In genomic region chr11:67055812-67056211, GRCh38 we compare ENCODE assay signal across 9 cellular contexts. TPM values are rescaled to one million over a fixed set of nuclear protein-coding genes. Genes with fewer than 3 reads are reported as not detected.
DNase-seq lines count a peak whose midpoint lies in the region; ATAC-seq and TF ChIP-seq lines count a peak whose summit lies in the region.
"Had no signal": no experiment of that assay in that cellular context is flagged by ENCODE, and none has a peak within 500 bp of the region (broad histone marks: within the 10 kb centered on the region; RNA-seq: fewer than 3 reads in every experiment).

No MANE protein-coding gene starts in this region.

- no peaks in the 10 kb centered on the region for H3K27me3 ChIP-seq in transverse colon

- intact Hi-C loops in transverse colon (cut with DNase I; ENCODE audit: low total_unique reads), result no loop called here

- WGBS in transverse colon (ENCODE audit: low coverage in 1 of 2), 2 donors, result 22 to 24% methylated on average over 6 to 17 of the region's 17 CpGs

- no peaks in the 10 kb centered on the region for H3K9me3 ChIP-seq in transverse colon

- H3K36me3 ChIP-seq in transverse colon, result no peaks in the 10 kb centered on the region

- H3K27ac ChIP-seq in transverse colon, result peak overlapping the region in 3 of 4 donors; percentile 5 to 57 (median 31)

- in situ Hi-C loops in astrocyte of the cerebellum (cut with HindIII; ENCODE audit: low sequenced_read_pairs), result no loop called here
- in situ Hi-C loops in transverse colon (cut with MboI; ENCODE audit: low pct_ligation_motif_present in 1 of 4, low pct_unique_long_range_greater_than_20kb in 1 of 4, low sequenced_read_pairs in 3 of 4), result no loop called here

- TF ChIP-seq POLR2A in transverse colon (IDR thresholded peaks at IDR 0.05), result no peak

- H3K4me3 ChIP-seq in astrocyte of the cerebellum (ENCODE audit: low read depth, low read length), result peak overlapping the region; percentile 49
- peak overlapping the region in 1 of 4 donors; percentile 58 for H3K4me3 ChIP-seq in transverse colon

- no peak for TF ChIP-seq CTCF in astrocyte of the cerebellum (IDR thresholded peaks at IDR 0.05; ENCODE audit: low read depth, low read length, missing control alignments)
- TF ChIP-seq CTCF in transverse colon (IDR thresholded peaks at IDR 0.05), result no peak

- DNase-seq in activated CD8-positive, alpha-beta memory T cell treated with anti-CD3 and anti-CD28 coated beads for 24 hours, result peak; percentile 60
- no peak for DNase-seq in activated CD8-positive, alpha-beta memory T cell treated with anti-CD3 and anti-CD28 coated beads, Interleukin-2, amount 50 U/mL, for 48 hours
- DNase-seq in astrocyte of the cerebellum (ENCODE audit: low read depth) (no peak), left lobe of liver (ENCODE audit: low spot score) (peak; percentile 49), transverse colon (no peak), SW 1271 (lab: John Stamatoyannopoulos, UW) (no peak)

- ATAC-seq in left lobe of liver (no peak), GM18909 (IDR thresholded peaks at IDR 0.05; ENCODE audit: poor library complexity, unreplicated experiment) (no peak), GM21576 (IDR thresholded peaks at IDR 0.05; ENCODE audit: unreplicated experiment) (no peak)

- H3K4me1 ChIP-seq in transverse colon, result peaks cover 11 to 28% (median 19%) of the 10 kb centered on the region in 4 donors

- TF ChIP-seq EP300 in transverse colon (IDR thresholded peaks at IDR 0.05; ENCODE audit: low read depth), result no peak

RNA-seq across cellular contexts. Expression of gene RHOD, which starts 0.8 kb away (rescaled TPM):
- total RNA-seq in left lobe of liver (23.2 TPM), transverse colon (10 to 100 TPM in 1 of 4 donors, 1 to 10 TPM in 3; 1.2 to 54.6 (median 5.8) TPM)
- total RNA-seq: Daoy had no signal

RNA-seq across cellular contexts. Expression of gene SYT12, which starts 32.9 kb away (rescaled TPM):
- total RNA-seq in left lobe of liver (4.8 TPM), transverse colon (not detected)

Comparison
In these comparisons a context has a peak if more than half of its experiments do, and no peak if none do; other contexts are left out.
1. DNase-seq: peak in activated CD8-positive, alpha-beta memory T cell treated with anti-CD3 and anti-CD28 coated beads for 24 hours (single experiment) and left lobe of liver (single experiment); none in activated CD8-positive, alpha-beta memory T cell treated with anti-CD3 and anti-CD28 coated beads, Interleukin-2, amount 50 U/mL, for 48 hours (single experiment), astrocyte of the cerebellum (single experiment), transverse colon (single experiment) and SW 1271 (0 of 2).